ENCODE assay signal across 1 cellular context in the genomic region with DNA sequence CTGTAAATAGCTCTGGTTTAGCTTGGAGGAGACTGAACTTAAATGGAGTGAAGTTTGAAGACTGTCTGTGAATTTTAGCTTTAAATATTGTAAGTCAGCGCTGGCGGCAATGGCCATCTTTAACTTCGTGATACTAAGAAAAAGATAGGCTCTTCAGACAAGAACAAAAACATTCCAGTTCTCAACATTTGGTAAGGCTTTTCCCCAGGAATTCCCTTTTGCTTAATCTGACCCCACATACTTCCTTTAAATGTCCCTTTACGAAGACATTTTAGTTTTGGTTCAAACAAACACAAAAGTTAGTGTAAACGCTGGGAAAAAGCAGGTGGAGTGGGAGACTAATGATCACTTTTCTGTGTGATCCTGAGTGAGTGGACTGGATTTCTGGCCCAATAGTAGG.
TF ChIP-seq lines count a peak whose summit lies in the region.

No MANE protein-coding gene starts in this region.

TF ChIP-seq in HepG2, 621 proteins besides CTCF, POLR2A, EP300 and RAD21 (continued from another document):
- TF ChIP-seq, protein P1, sequence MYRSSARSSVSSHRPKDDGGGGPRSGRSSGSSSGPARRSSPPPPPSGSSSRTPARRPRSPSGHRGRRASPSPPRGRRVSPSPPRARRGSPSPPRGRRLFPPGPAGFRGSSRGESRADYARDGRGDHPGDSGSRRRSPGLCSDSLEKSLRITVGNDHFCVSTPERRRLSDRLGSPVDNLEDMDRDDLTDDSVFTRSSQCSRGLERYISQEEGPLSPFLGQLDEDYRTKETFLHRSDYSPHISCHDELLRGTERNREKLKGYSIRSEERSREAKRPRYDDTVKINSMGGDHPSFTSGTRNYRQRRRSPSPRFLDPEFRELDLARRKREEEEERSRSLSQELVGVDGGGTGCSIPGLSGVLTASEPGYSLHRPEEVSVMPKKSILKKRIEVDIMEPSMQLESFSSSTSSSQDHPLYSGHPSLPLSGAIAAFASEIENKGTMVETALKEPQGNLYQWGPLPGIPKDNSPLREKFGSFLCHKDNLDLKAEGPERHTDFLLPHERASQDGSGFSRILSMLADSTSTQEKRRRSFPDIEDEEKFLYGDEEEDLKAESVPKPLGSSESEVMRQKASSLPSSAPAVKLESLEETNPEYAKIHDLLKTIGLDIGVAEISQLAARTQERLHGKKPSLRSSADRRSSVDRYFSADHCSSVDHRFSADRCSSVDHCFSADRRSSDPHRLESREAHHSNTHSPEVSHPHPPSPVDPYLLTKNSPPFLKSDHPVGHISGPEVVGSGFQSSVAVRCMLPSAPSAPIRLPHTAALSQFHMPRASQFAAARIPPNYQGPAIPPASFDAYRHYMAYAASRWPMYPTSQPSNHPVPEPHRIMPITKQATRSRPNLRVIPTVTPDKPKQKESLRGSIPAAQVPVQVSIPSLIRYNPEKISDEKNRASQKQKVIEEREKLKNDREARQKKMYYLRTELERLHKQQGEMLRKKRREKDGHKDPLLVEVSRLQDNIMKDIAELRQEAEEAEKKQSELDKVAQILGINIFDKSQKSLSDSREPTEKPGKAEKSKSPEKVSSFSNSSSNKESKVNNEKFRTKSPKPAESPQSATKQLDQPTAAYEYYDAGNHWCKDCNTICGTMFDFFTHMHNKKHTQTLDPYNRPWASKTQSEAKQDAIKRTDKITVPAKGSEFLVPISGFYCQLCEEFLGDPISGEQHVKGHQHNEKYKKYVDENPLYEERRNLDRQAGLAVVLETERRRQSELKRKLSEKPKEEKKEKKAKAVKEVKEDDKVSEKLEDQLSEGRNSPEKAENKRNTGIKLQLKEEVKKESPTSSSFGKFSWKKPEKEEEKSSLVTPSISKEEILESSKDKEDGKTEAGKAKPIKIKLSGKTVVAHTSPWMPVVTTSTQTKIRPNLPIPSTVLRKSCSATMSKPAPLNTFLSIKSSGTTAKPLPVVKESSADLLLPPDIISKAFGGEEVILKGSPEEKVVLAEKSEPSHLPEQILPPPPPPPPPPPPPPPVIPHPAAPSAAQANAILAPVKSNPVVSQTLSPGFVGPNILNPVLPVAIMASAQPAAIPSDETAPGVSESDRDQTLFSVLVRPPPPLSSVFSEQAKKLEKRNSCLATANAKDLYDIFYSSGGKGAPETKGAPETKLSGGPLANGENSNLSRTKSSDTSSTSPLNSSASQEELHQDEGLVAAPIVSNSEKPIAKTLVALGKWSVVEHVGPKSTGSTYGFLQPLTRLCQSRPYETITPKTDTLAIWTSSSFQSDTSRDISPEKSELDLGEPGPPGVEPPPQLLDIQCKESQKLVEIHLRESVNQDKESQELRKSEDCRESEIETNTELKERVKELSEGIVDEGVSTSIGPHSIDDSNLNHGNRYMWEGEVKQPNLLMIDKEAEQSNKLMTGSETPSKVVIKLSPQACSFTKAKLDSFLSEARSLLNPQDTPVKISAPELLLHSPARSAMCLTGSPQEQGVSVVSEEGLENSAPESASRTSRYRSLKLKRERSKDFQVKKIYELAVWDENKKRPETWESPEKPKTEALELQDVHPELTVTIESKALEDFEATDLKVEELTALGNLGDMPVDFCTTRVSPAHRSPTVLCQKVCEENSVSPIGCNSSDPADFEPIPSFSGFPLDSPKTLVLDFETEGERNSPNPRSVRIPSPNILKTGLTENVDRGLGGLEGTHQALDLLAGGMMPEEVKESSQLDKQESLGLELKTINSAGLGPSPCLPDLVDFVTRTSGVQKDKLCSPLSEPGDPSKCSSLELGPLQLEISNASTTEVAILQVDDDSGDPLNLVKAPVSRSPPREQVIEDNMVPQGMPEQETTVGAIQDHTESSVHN (CRISPR knock-in tag; IDR thresholded peaks at IDR 0.05): no peak
- TF ChIP-seq ZSCAN12 (CRISPR knock-in tag; IDR thresholded peaks at IDR 0.05): no peak
